ENCODE assay signal across 31 cellular contexts in the genomic region with DNA sequence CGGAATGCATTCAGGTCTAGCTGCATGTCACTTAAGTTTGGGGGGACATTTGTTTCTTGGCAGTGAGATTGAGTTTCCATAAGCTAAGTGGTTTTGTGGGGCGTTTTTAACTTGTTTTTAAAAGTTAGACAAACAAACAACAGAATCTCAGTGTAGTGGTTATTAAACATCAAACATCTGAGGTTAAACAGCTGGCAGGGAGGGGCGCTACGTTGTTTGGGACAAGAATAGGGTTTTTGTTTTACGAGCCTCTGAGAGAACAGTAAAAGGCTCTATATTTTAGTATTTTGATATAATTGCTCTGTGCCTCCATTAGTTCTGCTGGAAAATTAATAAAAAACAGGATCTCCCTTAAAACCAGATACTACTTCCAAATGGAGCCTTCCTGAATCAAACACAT.
"Had no signal": no experiment of that assay in that cellular context is flagged by ENCODE, and none has a peak within 500 bp of the region (broad histone marks: within the 10 kb centered on the region; RNA-seq: fewer than 3 reads in every experiment).

No MANE protein-coding gene starts in this region.

- H3K9me3 ChIP-seq: adrenal gland had no signal

- H3K36me3 ChIP-seq: adrenal gland, brain microvascular endothelial cell had no signal

- H3K27me3 ChIP-seq: adrenal gland, brain microvascular endothelial cell had no signal

- H3K27ac ChIP-seq: adrenal gland, brain microvascular endothelial cell, RWPE1, VCaP had no signal

- ATAC-seq: activated naive CD4-positive, alpha-beta T cell treated with anti-CD3 and anti-CD28 coated beads, Interleukin-2, amount 50 U/mL, for 72 hours; activated T-cell treated with anti-CD3 and anti-CD28 coated beads, Interleukin-2, amount 50 U/mL, for 4 hours; K562; PC-3; Right ventricle myocardium inferior had no signal

- DNase-seq: activated B cell treated with CpG ODN at 0.5 μM for 24 hours; activated CD4-positive, alpha-beta memory T cell treated with anti-CD3 and anti-CD28 coated beads for 36 hours; activated CD4-positive, alpha-beta T cell treated with anti-CD3 and anti-CD28 coated beads for 4 hours; activated CD4-positive, alpha-beta T cell treated with anti-CD3 and anti-CD28 coated beads, Interleukin-2, amount 50 U/mL, for 1 hour; activated CD4-positive, CD25-positive, alpha-beta regulatory T cell treated with anti-CD3 and anti-CD28 coated beads, Interleukin-2, amount 50 U/mL, for 72 hours; activated CD8-positive, alpha-beta memory T cell treated with anti-CD3 and anti-CD28 coated beads, Interleukin-2, amount 50 U/mL, for 4 hours; activated gamma-delta T cell treated with Interleukin-2 at 50 U/mL for 16 hours; activated naive CD4-positive, alpha-beta T cell treated with anti-CD3 and anti-CD28 coated beads for 36 hours; activated T-cell treated with anti-CD3 and anti-CD28 coated beads for 4 hours; activated T-cell treated with anti-CD3 and anti-CD28 coated beads, Interleukin-2, amount 50 U/mL, for 4 hours; adrenal gland; aorta; brain microvascular endothelial cell; NCI-H1105 treated with DMSO at 0.1 percent for 48 hours; NCI-H1436; NCI-H1694; NCI-H2029; NCI-H345; NCI-H524 treated with DMSO at 0.1 percent for 48 hours; NK-92 treated with Interleukin-12 subunit alpha and Interleukin-12 subunit beta, amount 100 ng/mL, for 24 hours; PC-3; SIG-M5; SW 1271; T-helper 1 cell; T-helper 2 cell; T-helper 9 cell had no signal

- H3K4me3 ChIP-seq: adrenal gland, K562 had no signal
